Comparison of ENCODE assay signal across 8 cellular contexts in genomic region chr10:21078410-21079329, GRCh38.
DNase-seq lines count a peak whose midpoint lies in the region; ATAC-seq and TF ChIP-seq lines count a peak whose summit lies in the region.

No MANE protein-coding gene starts in this region.

- no peaks in the 10 kb centered on the region for H3K4me1 ChIP-seq in adrenal gland (replicated peaks in 1 of 2)
- no peaks in the 10 kb centered on the region for H3K4me1 ChIP-seq in naive thymus-derived CD4-positive, alpha-beta T cell (ENCODE audit: control insufficient read depth in 2 of 2, insufficient read depth in 2 of 2, low read length in 2 of 2)

- no peaks in the 10 kb centered on the region for H3K27me3 ChIP-seq in adrenal gland
- no peaks in the 10 kb centered on the region for H3K27me3 ChIP-seq in naive thymus-derived CD4-positive, alpha-beta T cell (ENCODE audit: control insufficient read depth in 2 of 2, insufficient read depth in 2 of 2, low read length in 2 of 2)

- H3K4me1 Mint-ChIP-seq in naive thymus-derived CD4-positive, alpha-beta T cell: no peaks in the 10 kb centered on the region

- ATAC-seq in HG03108 (IDR thresholded peaks at IDR 0.05; ENCODE audit: unreplicated experiment) (peak; percentile 61), left cardiac atrium (peak; percentile 82 to 90), sciatic nerve (peak; percentile 78)
- no peak for ATAC-seq in naive thymus-derived CD4-positive, alpha-beta T cell

- no peaks in the 10 kb centered on the region for H3K36me3 Mint-ChIP-seq in naive thymus-derived CD4-positive, alpha-beta T cell

- POLR2A ChIA-PET in naive thymus-derived CD4-positive, alpha-beta T cell (lab: Charles Lee): no interaction called here

- H3K27ac ChIP-seq in adrenal gland: no peak overlapping the region
- no peak overlapping the region for H3K27ac ChIP-seq in naive thymus-derived CD4-positive, alpha-beta T cell (ENCODE audit: low read depth, low read length)

- H3K9me3 Mint-ChIP-seq in naive thymus-derived CD4-positive, alpha-beta T cell: peaks cover 0 to 3% (median 0%) of the 10 kb centered on the region in 11 donors

- H3K27ac Mint-ChIP-seq in naive thymus-derived CD4-positive, alpha-beta T cell: peak overlapping the region in 1 of 9 donors; percentile 87

- H3K4me3 ChIP-seq in GM12864 (ENCODE audit: low read depth, low read length) (no peak overlapping the region), adrenal gland (no peak overlapping the region)
- H3K4me3 ChIP-seq in naive thymus-derived CD4-positive, alpha-beta T cell (ENCODE audit: low read length): no peak overlapping the region

- peaks cover 0 to 10% (median 3%) of the 10 kb centered on the region in 5 donors for H3K27me3 Mint-ChIP-seq in naive thymus-derived CD4-positive, alpha-beta T cell

- no peaks in the 10 kb centered on the region for H3K9me3 ChIP-seq in adrenal gland (replicated peaks in 1 of 3)
- H3K9me3 ChIP-seq in naive thymus-derived CD4-positive, alpha-beta T cell (ENCODE audit: control insufficient read depth in 2 of 3, low read length in 3 of 3): no peaks in the 10 kb centered on the region

- peak; percentile 72 for TF ChIP-seq CTCF in GM12864 (IDR thresholded peaks at IDR 0.05; ENCODE audit: low read depth, low read length, missing control alignments)
- peak; percentile 55 to 80 (median 72) for TF ChIP-seq CTCF in adrenal gland (IDR thresholded peaks at IDR 0.05)

- no peak for TF ChIP-seq POLR2A in adrenal gland (IDR thresholded peaks at IDR 0.05)

- no peak overlapping the region for H3K4me3 Mint-ChIP-seq in naive thymus-derived CD4-positive, alpha-beta T cell

- 44 to 54% (median 49%) methylated on average over 6 of the region's 6 CpGs for whole genome bisulfite sequencing in adrenal gland, 4 donors

- intact Hi-C loops in adrenal gland (cut with DNase I) (loop anchor here in 1 of 2 donors (2.0 kb wide), 1 partner anchor 190 kb away; no protein-coding TSS in a partner anchor), left cardiac atrium (cut with DNase I) (loop anchor here in 1 of 2 donors (2.0 kb wide), 1 partner anchor 190 kb away; no protein-coding TSS in a partner anchor), sciatic nerve (cut with DNase I) (no loop called here)
- intact Hi-C loops in naive thymus-derived CD4-positive, alpha-beta T cell (cut with micrococcal nuclease): loop anchor here in 1 of 2 donors (5.0 kb wide), 2 partner anchors 654 to 874 kb away; no protein-coding TSS in a partner anchor

- no peaks in the 10 kb centered on the region for H3K36me3 ChIP-seq in adrenal gland (replicated peaks in 1 of 2)
- no peaks in the 10 kb centered on the region for H3K36me3 ChIP-seq in naive thymus-derived CD4-positive, alpha-beta T cell (ENCODE audit: control insufficient read depth in 2 of 3, insufficient read depth in 3 of 3, low read length in 3 of 3)

- CTCF ChIA-PET in naive thymus-derived CD4-positive, alpha-beta T cell (lab: Charles Lee): interaction anchor here (0.6 kb wide), 1 partner anchor 248 kb away, joined by 4 read pairs; no protein-coding TSS in a partner anchor

- DNase-seq in A172 (ENCODE audit: low spot score): peak; percentile 72
- peak; percentile 7 for DNase-seq in GM12864 (ENCODE audit: low read depth)
- peak; percentile 63 for DNase-seq in NCI-H345 (lab: John Stamatoyannopoulos, UW)
- DNase-seq in adrenal gland: peak; percentile 54 to 85 (median 65)
- peak; percentile 64 for DNase-seq in left cardiac atrium
- DNase-seq in sciatic nerve (ENCODE audit: low spot score): peak; percentile 79
- DNase-seq in naive thymus-derived CD4-positive, alpha-beta T cell: no peak

Comparison
In these comparisons a context has a peak if more than half of its experiments do, and no peak if none do; other contexts are left out.
1. DNase-seq: peak in A172 (single experiment), GM12864 (single experiment), NCI-H345 (single experiment), adrenal gland (7 of 7), left cardiac atrium (single experiment) and sciatic nerve (single experiment); none in naive thymus-derived CD4-positive, alpha-beta T cell (0 of 9).